Comparison of ENCODE assay signal across 9 cellular contexts in the genomic region with DNA sequence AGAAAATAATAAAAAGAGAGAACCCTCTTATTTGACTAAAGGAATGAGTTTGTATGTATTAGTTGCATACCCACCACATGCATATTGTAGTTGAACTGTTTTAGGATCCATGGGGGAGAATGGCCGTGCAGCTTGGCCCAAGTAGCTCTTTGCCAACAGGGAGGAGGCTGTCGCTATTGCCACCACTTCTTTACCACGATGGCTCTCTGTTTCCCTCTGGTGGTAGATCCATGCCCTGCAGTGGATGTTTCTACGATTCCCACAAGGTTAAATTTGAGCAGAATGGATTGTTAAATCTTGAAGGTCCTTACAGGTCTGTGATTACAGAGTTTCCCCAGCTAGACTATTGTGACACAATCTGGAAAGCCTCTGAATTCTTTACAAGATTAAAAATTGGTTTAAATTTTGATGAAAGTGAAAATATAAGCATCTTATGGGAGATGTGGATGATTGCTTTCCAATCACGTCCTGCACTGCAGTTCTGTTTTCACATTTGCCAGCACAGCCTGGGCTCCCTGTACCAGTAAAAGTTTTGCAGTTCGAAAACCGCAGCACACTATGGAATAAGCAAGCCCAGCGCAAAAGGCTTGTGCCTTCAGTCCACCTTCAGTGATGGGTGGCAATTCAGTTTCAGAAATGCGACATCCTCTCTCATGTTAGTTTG. TPM values are rescaled to one million over a fixed set of nuclear protein-coding genes. Genes with fewer than 3 reads are reported as not detected.
A peak's percentile ranks its signal among the peaks of the same experiment; 100 is the strongest.
DNase-seq lines count a peak whose midpoint lies in the region; ATAC-seq and TF ChIP-seq lines count a peak whose summit lies in the region.
"Had no signal": no experiment of that assay in that cellular context is flagged by ENCODE, and none has a peak within 500 bp of the region (broad histone marks: within the 10 kb centered on the region; RNA-seq: fewer than 3 reads in every experiment).

No MANE protein-coding gene starts in this region.

- no peak overlapping the region for H3K9ac ChIP-seq in Loucy (ENCODE audit: low read depth, low read length, poor library complexity, severe bottlenecking)

- no peaks in the 10 kb centered on the region for H3K36me3 Mint-ChIP-seq in Caco-2 (ENCODE audit: insufficient read depth, unreplicated experiment)
- H3K36me3 Mint-ChIP-seq in progenitor cell of endocrine pancreas (ENCODE audit: insufficient read depth) = no peaks in the 10 kb centered on the region

- no TSS peak for BruUV-seq in Caco-2 (replicated peaks; lab: Mats Ljungman, UMichigan)

- H3K79me2 ChIP-seq in Loucy (ENCODE audit: insufficient read depth, low read length) = no peaks in the 10 kb centered on the region

- no peaks in the 10 kb centered on the region; the same call in 1 of the 2 replicates for H3K27me3 ChIP-seq in Caco-2 (replicated peaks; ENCODE audit: control insufficient read depth, insufficient read depth, low read length)
- H3K27me3 ChIP-seq in Loucy (ENCODE audit: insufficient read depth, low read length, poor library complexity, severe bottlenecking) = no peaks in the 10 kb centered on the region

- H3K9me2 ChIP-seq in Loucy (replicated peaks; ENCODE audit: low read depth, low read length) = no peaks in the 10 kb centered on the region

- no peaks in the 10 kb centered on the region for H4K20me1 ChIP-seq in Loucy (ENCODE audit: insufficient read depth, low read length, poor library complexity, severe bottlenecking)

- intact Hi-C loops in Caco-2 (cut with micrococcal nuclease; ENCODE audit: unreplicated experiment) = loop anchor here (1.0 kb wide), 2 partner anchors 93 to 127 kb away; no protein-coding TSS in a partner anchor

- H3K4me2 ChIP-seq in Loucy (ENCODE audit: low read depth, low read length, poor library complexity, severe bottlenecking) = no peak overlapping the region

- H3K4me1 ChIP-seq in Caco-2 (no peaks in the 10 kb centered on the region), Loucy (ENCODE audit: insufficient read depth, low read length, poor library complexity, severe bottlenecking) (no peaks in the 10 kb centered on the region)

- H3K36me3 ChIP-seq in Caco-2 (ENCODE audit: control insufficient read depth, insufficient read depth, low read length) = no peaks in the 10 kb centered on the region
- H3K36me3 ChIP-seq in Loucy (ENCODE audit: insufficient read depth, low read length) = no peaks in the 10 kb centered on the region

- H3K9me3 Mint-ChIP-seq in Caco-2 (ENCODE audit: unreplicated experiment) (no peaks in the 10 kb centered on the region), progenitor cell of endocrine pancreas (ENCODE audit: low read depth) (no peaks in the 10 kb centered on the region)
- H3K9me3 Mint-ChIP-seq: T-helper 1 cell treated with Interleukin-12 subunit alpha and Interleukin-12 subunit beta and Interleukin-4 antibody, amounts not matched to agents 30 μg/mL and 1 μg/mL, for 36 hours had no signal

- no peak overlapping the region for H3K27ac Mint-ChIP-seq in Caco-2 (ENCODE audit: unreplicated experiment)
- H3K27ac Mint-ChIP-seq in progenitor cell of endocrine pancreas = no peak overlapping the region
- H3K27ac Mint-ChIP-seq: T-helper 1 cell treated with Interleukin-12 subunit alpha and Interleukin-12 subunit beta and Interleukin-4 antibody, amounts not matched to agents 30 μg/mL and 1 μg/mL, for 36 hours had no signal

- in situ Hi-C loops in SK-MEL-5 (cut with HindIII; ENCODE audit: low pct_unique_long_range_greater_than_20kb, low sequenced_read_pairs) = no loop called here

- H3K9me3 ChIP-seq in Caco-2 (no peaks in the 10 kb centered on the region), Loucy (ENCODE audit: insufficient read depth, low read depth, low read length) (no peaks in the 10 kb centered on the region)

- no peaks in the 10 kb centered on the region for H3K4me1 Mint-ChIP-seq in Caco-2 (ENCODE audit: low read depth, unreplicated experiment)
- peaks cover 12% of the 10 kb centered on the region for H3K4me1 Mint-ChIP-seq in progenitor cell of endocrine pancreas (ENCODE audit: low read depth)

- H3F3A ChIP-seq in Loucy (ENCODE audit: low read depth) = no peaks in the 10 kb centered on the region

- peak; percentile 73 to 90 for TF ChIP-seq CTCF in Caco-2 (IDR thresholded peaks at IDR 0.05; ENCODE audit: insufficient read depth in 1 of 2, low read depth in 1 of 2, low read length in 1 of 2, severe bottlenecking in 1 of 2, unreplicated experiment in 1 of 2)
- TF ChIP-seq CTCF in Loucy (conservative IDR thresholded peaks at IDR 0.05; ENCODE audit: low read length) = peak; percentile 97
- peak; percentile 88 for TF ChIP-seq CTCF in progenitor cell of endocrine pancreas (IDR thresholded peaks at IDR 0.05; ENCODE audit: unreplicated experiment)

- DNase-seq in Caco-2 (peak; percentile 56 to 73), SK-MEL-5 (ENCODE audit: low read depth, low spot score) (peak; percentile 80), glomerular visceral epithelial cell (ENCODE audit: extremely low spot score) (peak; percentile 60), progenitor cell of endocrine pancreas (ENCODE audit: low spot score, unreplicated experiment) (peak; percentile 38)
- DNase-seq in activated gamma-delta T cell treated with anti-CD3 and anti-CD28 coated beads, Interleukin-2, amount 50 U/mL, for 16 hours (ENCODE audit: low read depth) = peak; percentile 58

- H3K4me3 Mint-ChIP-seq in Caco-2 (ENCODE audit: unreplicated experiment) (no peak overlapping the region), progenitor cell of endocrine pancreas (ENCODE audit: low read depth) (no peak overlapping the region)
- H3K4me3 Mint-ChIP-seq: T-helper 1 cell treated with Interleukin-12 subunit alpha and Interleukin-12 subunit beta and Interleukin-4 antibody, amounts not matched to agents 30 μg/mL and 1 μg/mL, for 36 hours had no signal

- H3K4me3 ChIP-seq in Caco-2 (ENCODE audit: low read depth, low read length) (no peak overlapping the region), Loucy (ENCODE audit: low read length, poor library complexity, severe bottlenecking) (no peak overlapping the region)

- H3K27me3 Mint-ChIP-seq in Caco-2 (ENCODE audit: insufficient read depth, unreplicated experiment) (peaks cover 34% of the 10 kb centered on the region), progenitor cell of endocrine pancreas (peaks cover 23% of the 10 kb centered on the region)

- peak; percentile 54 for ATAC-seq in GM21360 (IDR thresholded peaks at IDR 0.05; ENCODE audit: unreplicated experiment)
- no peak for ATAC-seq in HG03025 (IDR thresholded peaks at IDR 0.05; ENCODE audit: low FRiP score, unreplicated experiment)

- POLR2A ChIA-PET in Caco-2 (lab: Charles Lee) = interaction anchor here (0.7 kb wide), 1 partner anchor 126 kb away, joined by 3 read pairs; no protein-coding TSS in a partner anchor

- CTCF ChIA-PET in Caco-2 (lab: Charles Lee) = interaction anchor here (0.5 to 1.7 kb wide), 19 partner anchors 9 to 656 kb away, joined by 3 to 37 read pairs (median 4); a partner anchor contains a TSS

- peak overlapping the region; percentile 49 for H2AFZ ChIP-seq in Loucy (ENCODE audit: low read length)

RNA-seq across cellular contexts. Expression of a gene that starts 34.4 kb away (rescaled TPM):
- total RNA-seq in Caco-2 (2022) = not detected in 2 replicates
- total RNA-seq in SK-MEL-5 (2014; rRNA removed; shearing (Covaris generic)) = 0.03 TPM in 1 of 2 replicates, not detected in the other
- polyA plus RNA-seq in SK-MEL-5 (2015; cell fraction: cytosol; rRNA removed) = 0.23 and 0.41 TPM in 2 replicates
- polyA plus RNA-seq in SK-MEL-5 (2015; cell fraction: nucleus; rRNA removed) = 0.11 TPM in 1 of 2 replicates, not detected in the other
- total RNA-seq in progenitor cell of endocrine pancreas = 0.07 TPM in 1 of 2 replicates, not detected in the other
